In the genomic region with DNA sequence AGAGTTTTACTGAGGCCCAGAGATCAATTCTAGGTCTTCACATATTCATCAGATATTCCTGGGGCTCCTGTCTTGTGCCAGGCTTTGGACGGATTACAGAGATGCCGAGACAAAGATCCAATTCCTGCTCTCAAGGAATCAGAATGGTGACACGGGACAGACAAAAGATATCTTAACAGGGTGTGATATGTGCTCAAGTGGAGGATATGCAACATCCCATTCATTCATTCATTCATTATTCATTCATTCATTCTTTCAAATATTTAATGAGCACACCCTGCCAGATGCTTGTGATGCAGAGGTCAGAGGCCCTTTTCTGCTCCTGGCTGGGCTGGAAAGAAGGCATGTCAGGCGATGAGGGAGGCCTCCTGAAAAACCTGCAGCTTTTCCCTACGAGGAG, we compare ENCODE assay signal across 29 cellular contexts. TPM values are rescaled to one million over a fixed set of nuclear protein-coding genes. Genes with fewer than 3 reads are reported as not detected.
"Had no signal": no experiment of that assay in that cellular context is flagged by ENCODE, and none has a peak within 500 bp of the region (broad histone marks: within the 10 kb centered on the region; RNA-seq: fewer than 3 reads in every experiment).

No MANE protein-coding gene starts in this region.

- H3K4me3 ChIP-seq: ascending aorta, coronary artery, dorsolateral prefrontal cortex had no signal

- H3K27ac ChIP-seq: ascending aorta, brain microvascular endothelial cell, coronary artery, dorsolateral prefrontal cortex had no signal

- ATAC-seq: activated CD4-positive, alpha-beta T cell treated with anti-CD3 and anti-CD28 coated beads for 36 hours; activated CD8-positive, alpha-beta memory T cell treated with anti-CD3 and anti-CD28 coated beads, Interleukin-2, amount 10 ng/mL, durations not matched to agents 7 days and 5 days; activated CD8-positive, alpha-beta T cell treated with anti-CD3 and anti-CD28 coated beads, Interleukin-2, amount 10 ng/mL, durations not matched to agents 7 days and 5 days; activated naive CD4-positive, alpha-beta T cell treated with anti-CD3 and anti-CD28 coated beads, Interleukin-2, amount 50 U/mL, for 72 hours; activated T-cell treated with anti-CD3 and anti-CD28 coated beads, Interleukin-2, amount 50 U/mL, for 72 hours; esophagus mucosa; T-helper 17 cell had no signal

- H3K9me3 ChIP-seq: ascending aorta had no signal

- H3K36me3 ChIP-seq: ascending aorta, brain microvascular endothelial cell had no signal

- H3K4me1 ChIP-seq: ascending aorta had no signal

- H3K27me3 ChIP-seq: ascending aorta had no signal

- DNase-seq: activated CD4-positive, alpha-beta memory T cell treated with anti-CD3 and anti-CD28 coated beads for 36 hours; activated CD4-positive, alpha-beta T cell treated with anti-CD3 and anti-CD28 coated beads for 36 hours; activated CD4-positive, alpha-beta T cell treated with anti-CD3 and anti-CD28 coated beads, Interleukin-2, amount 10 ng/mL, durations not matched to agents 24 days and 14 days; activated CD4-positive, CD25-positive, alpha-beta regulatory T cell; activated CD4-positive, CD25-positive, alpha-beta regulatory T cell treated with anti-CD3 and anti-CD28 coated beads, Interleukin-2, amount 50 U/mL, for 72 hours; activated CD8-positive, alpha-beta memory T cell treated with anti-CD3 and anti-CD28 coated beads, Interleukin-2, amount 10 ng/mL, durations not matched to agents 7 days and 5 days; activated CD8-positive, alpha-beta memory T cell treated with anti-CD3 and anti-CD28 coated beads, Interleukin-2, amount 50 U/mL, for 48 hours; activated CD8-positive, alpha-beta T cell treated with anti-CD3 and anti-CD28 coated beads, Interleukin-2, amount 10 ng/mL, durations not matched to agents 7 days and 5 days; activated gamma-delta T cell; activated naive CD4-positive, alpha-beta T cell; activated naive CD4-positive, alpha-beta T cell treated with anti-CD3 and anti-CD28 coated beads, Interleukin-2, amount 10 ng/mL, durations not matched to agents 7 days and 5 days; activated naive CD8-positive, alpha-beta T cell treated with anti-CD3 and anti-CD28 coated beads, Interleukin-2, amount 10 ng/mL, durations not matched to agents 7 days and 5 days; activated T-cell treated with anti-CD3 and anti-CD28 coated beads for 4 hours; activated T-cell treated with anti-CD3 and anti-CD28 coated beads, Interleukin-2, amount 50 U/mL, for 24 hours; activated T-cell treated with anti-CD3 and anti-CD28 coated beads, Interleukin-2, amount 50 U/mL, for 72 hours; brain microvascular endothelial cell; effector memory CD4-positive, alpha-beta T cell; foreskin fibroblast; T-helper 1 cell; T-helper 17 cell; T1000 had no signal

RNA-seq across cellular contexts. Expression of a gene that starts 21.8 kb away (rescaled TPM):
- total RNA-seq: activated CD4-positive, alpha-beta memory T cell treated with anti-CD3 and anti-CD28 coated beads for 36 hours; activated CD4-positive, alpha-beta T cell treated with anti-CD3 and anti-CD28 coated beads for 36 hours; activated CD4-positive, alpha-beta T cell treated with anti-CD3 and anti-CD28 coated beads, Interleukin-2, amount 10 ng/mL, durations not matched to agents 24 days and 14 days; activated CD8-positive, alpha-beta memory T cell treated with anti-CD3 and anti-CD28 coated beads for 36 hours; activated CD8-positive, alpha-beta memory T cell treated with anti-CD3 and anti-CD28 coated beads, Interleukin-2, amount 10 ng/mL, durations not matched to agents 7 days and 5 days; activated CD8-positive, alpha-beta T cell treated with anti-CD3 and anti-CD28 coated beads, Interleukin-2, amount 10 ng/mL, durations not matched to agents 7 days and 5 days; activated naive CD4-positive, alpha-beta T cell treated with anti-CD3 and anti-CD28 coated beads, Interleukin-2, amount 50 U/mL, for 72 hours; activated naive CD8-positive, alpha-beta T cell treated with anti-CD3 and anti-CD28 coated beads, Interleukin-2, amount 10 ng/mL, durations not matched to agents 7 days and 5 days; activated T-cell treated with anti-CD3 and anti-CD28 coated beads, Interleukin-2, amount 50 U/mL, for 72 hours; ascending aorta; bronchial epithelial cell; epithelial cell of proximal tubule; esophagus mucosa; T-helper 17 cell had no signal
